ENCODE assay signal across 1 cellular context in genomic region chr1:211830330-211831142, GRCh38.
TF ChIP-seq lines count a peak whose summit lies in the region.

LPGAT1 (minus strand) TSS chr1:211830763; CDS start chr1:211829296, 1,467 bp downstream.

TF ChIP-seq in K562, 482 proteins besides CTCF, POLR2A, EP300 and RAD21 (continued from another document and continues in another):
- TF ChIP-seq, protein P1, sequence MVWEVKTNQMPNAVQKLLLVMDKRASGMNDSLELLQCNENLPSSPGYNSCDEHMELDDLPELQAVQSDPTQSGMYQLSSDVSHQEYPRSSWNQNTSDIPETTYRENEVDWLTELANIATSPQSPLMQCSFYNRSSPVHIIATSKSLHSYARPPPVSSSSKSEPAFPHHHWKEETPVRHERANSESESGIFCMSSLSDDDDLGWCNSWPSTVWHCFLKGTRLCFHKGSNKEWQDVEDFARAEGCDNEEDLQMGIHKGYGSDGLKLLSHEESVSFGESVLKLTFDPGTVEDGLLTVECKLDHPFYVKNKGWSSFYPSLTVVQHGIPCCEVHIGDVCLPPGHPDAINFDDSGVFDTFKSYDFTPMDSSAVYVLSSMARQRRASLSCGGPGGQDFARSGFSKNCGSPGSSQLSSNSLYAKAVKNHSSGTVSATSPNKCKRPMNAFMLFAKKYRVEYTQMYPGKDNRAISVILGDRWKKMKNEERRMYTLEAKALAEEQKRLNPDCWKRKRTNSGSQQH (CRISPR knock-in tag; IDR thresholded peaks at IDR 0.05) = no peak
- TF ChIP-seq RB1 (IDR thresholded peaks at IDR 0.05; ENCODE audit: low read depth) = peak; percentile 82
- TF ChIP-seq FOXK1 (CRISPR knock-in tag; IDR thresholded peaks at IDR 0.05; ENCODE audit: borderline replicate concordance) = no peak
- no peak for TF ChIP-seq PHTF2 (CRISPR knock-in tag; IDR thresholded peaks at IDR 0.05)
- peak; percentile 66; the same call in 1 of the 2 replicates for TF ChIP-seq NCOA6 (IDR thresholded peaks at IDR 0.05)
- TF ChIP-seq ZNF507 (tag; conservative IDR thresholded peaks at IDR 0.05) = no peak
- no peak for TF ChIP-seq BDP1 (IDR thresholded peaks at IDR 0.05; ENCODE audit: insufficient read depth, insufficient read length)
- no peak for TF ChIP-seq MYNN (IDR thresholded peaks at IDR 0.05)
- no peak for TF ChIP-seq MYNN (CRISPR knock-in tag; IDR thresholded peaks at IDR 0.05)
- peak; percentile 23 for TF ChIP-seq PRPF4 (IDR thresholded peaks at IDR 0.05; ENCODE audit: insufficient read depth, low read depth, low read length, poor library complexity, severe bottlenecking)
- TF ChIP-seq ZNF644 (tag; IDR thresholded peaks at IDR 0.05; ENCODE audit: low read depth) = no peak
- no peak for TF ChIP-seq HIVEP1 (CRISPR knock-in tag; IDR thresholded peaks at IDR 0.05)
- peak; percentile 73; the same call in 1 of the 2 replicates for TF ChIP-seq PHF8 (IDR thresholded peaks at IDR 0.05; ENCODE audit: borderline replicate concordance, low read length)
- no peak for TF ChIP-seq CHD1 (IDR thresholded peaks at IDR 0.05; ENCODE audit: low read length)
- no peak for TF ChIP-seq ZZZ3 (IDR thresholded peaks at IDR 0.05)
- no peak for TF ChIP-seq TAF15 (IDR thresholded peaks at IDR 0.05; ENCODE audit: low read depth, low read length)
- no peak for TF ChIP-seq NR3C1 (CRISPR knock-in tag; IDR thresholded peaks at IDR 0.05)
- TF ChIP-seq E2F6 (IDR thresholded peaks at IDR 0.05; ENCODE audit: borderline replicate concordance in 1 of 2, extremely low read depth in 1 of 2, insufficient read depth in 1 of 2, insufficient read length in 1 of 2, low read depth in 1 of 2, low read length in 1 of 2, poor library complexity in 1 of 2, severe bottlenecking in 1 of 2) = peak; percentile 70 to 94
- 0 out of 2 replicates have a peak, but pooled peaks have one; percentile 50 for TF ChIP-seq ZNF511 (CRISPR knock-in tag; IDR thresholded peaks at IDR 0.05)
- TF ChIP-seq, protein P2, sequence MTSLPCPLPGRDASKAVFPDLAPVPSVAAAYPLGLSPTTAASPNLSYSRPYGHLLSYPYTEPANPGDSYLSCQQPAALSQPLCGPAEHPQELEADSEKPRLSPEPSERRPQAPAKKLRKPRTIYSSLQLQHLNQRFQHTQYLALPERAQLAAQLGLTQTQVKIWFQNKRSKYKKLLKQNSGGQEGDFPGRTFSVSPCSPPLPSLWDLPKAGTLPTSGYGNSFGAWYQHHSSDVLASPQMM (CRISPR knock-in tag; IDR thresholded peaks at IDR 0.05) = no peak
- TF ChIP-seq, protein P3, sequence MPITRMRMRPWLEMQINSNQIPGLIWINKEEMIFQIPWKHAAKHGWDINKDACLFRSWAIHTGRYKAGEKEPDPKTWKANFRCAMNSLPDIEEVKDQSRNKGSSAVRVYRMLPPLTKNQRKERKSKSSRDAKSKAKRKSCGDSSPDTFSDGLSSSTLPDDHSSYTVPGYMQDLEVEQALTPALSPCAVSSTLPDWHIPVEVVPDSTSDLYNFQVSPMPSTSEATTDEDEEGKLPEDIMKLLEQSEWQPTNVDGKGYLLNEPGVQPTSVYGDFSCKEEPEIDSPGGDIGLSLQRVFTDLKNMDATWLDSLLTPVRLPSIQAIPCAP (CRISPR knock-in tag; IDR thresholded peaks at IDR 0.05; ENCODE audit: borderline replicate concordance) = no peak
- TF ChIP-seq MNT (conservative IDR thresholded peaks at IDR 0.05) = peak in 1 of 2 experiments; percentile 18; a peak in 1 of 4 replicates
- no peak for TF ChIP-seq ZKSCAN3 (CRISPR knock-in tag; IDR thresholded peaks at IDR 0.05)
- TF ChIP-seq MYC (IDR thresholded peaks at IDR 0.05; ENCODE audit: low read depth, low read length) = peak; percentile 47
- TF ChIP-seq MYC (CRISPR knock-in tag; IDR thresholded peaks at IDR 0.05; ENCODE audit: borderline replicate concordance, low read depth) = no peak
- TF ChIP-seq ZNF695 (CRISPR knock-in tag; IDR thresholded peaks at IDR 0.05) = no peak
- peak; percentile 83; the same call in 1 of the 2 replicates for TF ChIP-seq HMGXB4 (CRISPR knock-in tag; IDR thresholded peaks at IDR 0.05)
- TF ChIP-seq MTA3 (IDR thresholded peaks at IDR 0.05; ENCODE audit: borderline replicate concordance) = no peak
- TF ChIP-seq GTF2F1 (IDR thresholded peaks at IDR 0.05; ENCODE audit: low read depth, low read length) = 0 out of 2 replicates have a peak, but pooled peaks have one; percentile 31
- TF ChIP-seq ZNF76 (CRISPR knock-in tag; IDR thresholded peaks at IDR 0.05; ENCODE audit: borderline replicate concordance) = 0 out of 2 replicates have a peak, but pooled peaks have one; percentile 12
- no peak for TF ChIP-seq SNAPC5 (CRISPR knock-in tag; IDR thresholded peaks at IDR 0.05)
- 0 out of 2 replicates have a peak, but pooled peaks have one; percentile 43 for TF ChIP-seq REST (CRISPR knock-in tag; IDR thresholded peaks at IDR 0.05; ENCODE audit: low read depth)
- TF ChIP-seq SMC3 (conservative IDR thresholded peaks at IDR 0.05; ENCODE audit: insufficient read depth, low read depth, low read length) = peak; percentile 45; the same call in 1 of the 2 replicates
- TF ChIP-seq UBTF (IDR thresholded peaks at IDR 0.05; ENCODE audit: borderline replicate concordance in 1 of 2, low read depth in 2 of 2, low read length in 2 of 2) = peak; percentile 73 to 94; a peak in 2 of 4 replicates
- TF ChIP-seq, protein P4, sequence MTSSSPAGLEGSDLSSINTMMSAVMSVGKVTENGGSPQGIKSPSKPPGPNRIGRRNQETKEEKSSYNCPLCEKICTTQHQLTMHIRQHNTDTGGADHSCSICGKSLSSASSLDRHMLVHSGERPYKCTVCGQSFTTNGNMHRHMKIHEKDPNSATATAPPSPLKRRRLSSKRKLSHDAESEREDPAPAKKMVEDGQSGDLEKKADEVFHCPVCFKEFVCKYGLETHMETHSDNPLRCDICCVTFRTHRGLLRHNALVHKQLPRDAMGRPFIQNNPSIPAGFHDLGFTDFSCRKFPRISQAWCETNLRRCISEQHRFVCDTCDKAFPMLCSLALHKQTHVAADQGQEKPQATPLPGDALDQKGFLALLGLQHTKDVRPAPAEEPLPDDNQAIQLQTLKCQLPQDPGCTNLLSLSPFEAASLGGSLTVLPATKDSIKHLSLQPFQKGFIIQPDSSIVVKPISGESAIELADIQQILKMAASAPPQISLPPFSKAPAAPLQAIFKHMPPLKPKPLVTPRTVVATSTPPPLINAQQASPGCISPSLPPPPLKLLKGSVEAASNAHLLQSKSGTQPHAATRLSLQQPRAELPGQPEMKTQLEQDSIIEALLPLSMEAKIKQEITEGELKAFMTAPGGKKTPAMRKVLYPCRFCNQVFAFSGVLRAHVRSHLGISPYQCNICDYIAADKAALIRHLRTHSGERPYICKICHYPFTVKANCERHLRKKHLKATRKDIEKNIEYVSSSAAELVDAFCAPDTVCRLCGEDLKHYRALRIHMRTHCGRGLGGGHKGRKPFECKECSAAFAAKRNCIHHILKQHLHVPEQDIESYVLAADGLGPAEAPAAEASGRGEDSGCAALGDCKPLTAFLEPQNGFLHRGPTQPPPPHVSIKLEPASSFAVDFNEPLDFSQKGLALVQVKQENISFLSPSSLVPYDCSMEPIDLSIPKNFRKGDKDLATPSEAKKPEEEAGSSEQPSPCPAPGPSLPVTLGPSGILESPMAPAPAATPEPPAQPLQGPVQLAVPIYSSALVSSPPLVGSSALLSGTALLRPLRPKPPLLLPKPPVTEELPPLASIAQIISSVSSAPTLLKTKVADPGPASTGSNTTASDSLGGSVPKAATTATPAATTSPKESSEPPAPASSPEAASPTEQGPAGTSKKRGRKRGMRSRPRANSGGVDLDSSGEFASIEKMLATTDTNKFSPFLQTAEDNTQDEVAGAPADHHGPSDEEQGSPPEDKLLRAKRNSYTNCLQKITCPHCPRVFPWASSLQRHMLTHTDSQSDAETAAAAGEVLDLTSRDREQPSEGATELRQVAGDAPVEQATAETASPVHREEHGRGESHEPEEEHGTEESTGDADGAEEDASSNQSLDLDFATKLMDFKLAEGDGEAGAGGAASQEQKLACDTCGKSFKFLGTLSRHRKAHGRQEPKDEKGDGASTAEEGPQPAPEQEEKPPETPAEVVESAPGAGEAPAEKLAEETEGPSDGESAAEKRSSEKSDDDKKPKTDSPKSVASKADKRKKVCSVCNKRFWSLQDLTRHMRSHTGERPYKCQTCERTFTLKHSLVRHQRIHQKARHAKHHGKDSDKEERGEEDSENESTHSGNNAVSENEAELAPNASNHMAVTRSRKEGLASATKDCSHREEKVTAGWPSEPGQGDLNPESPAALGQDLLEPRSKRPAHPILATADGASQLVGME (CRISPR knock-in tag; IDR thresholded peaks at IDR 0.05) = 0 out of 2 replicates have a peak, but pooled peaks have one; percentile 8
